Comparison of ENCODE assay signal across 24 cellular contexts in genomic region chr10:77248104-77248503, GRCh38.
A peak's percentile ranks its signal among the peaks of the same experiment; 100 is the strongest.
DNase-seq lines count a peak whose midpoint lies in the region; ATAC-seq and TF ChIP-seq lines count a peak whose summit lies in the region.
"Had no signal": no experiment of that assay in that cellular context is flagged by ENCODE, and none has a peak within 500 bp of the region (broad histone marks: within the 10 kb centered on the region; RNA-seq: fewer than 3 reads in every experiment).

No MANE protein-coding gene starts in this region.

- H4K20me1 ChIP-seq in GM23338 (replicated peaks; ENCODE audit: insufficient read depth) (no peaks in the 10 kb centered on the region), smooth muscle cell (ENCODE audit: low read depth) (no peaks in the 10 kb centered on the region)

- H3K9me3 Mint-ChIP-seq in GM23338 (no peaks in the 10 kb centered on the region), chondrocyte (ENCODE audit: low read depth) (no peaks in the 10 kb centered on the region)
- H3K9me3 Mint-ChIP-seq: activated naive CD4-positive, alpha-beta T cell treated with anti-CD3 and anti-CD28 coated beads, Interleukin-2, amount 10 ng/mL, durations not matched to agents 7 days and 5 days; activated T-cell treated with anti-CD3 and anti-CD28 coated beads, Interleukin-2, amount 50 U/mL, for 72 hours; CD8-positive, alpha-beta T cell; natural killer cell; stimulated activated naive CD8-positive, alpha-beta T cell treated with anti-CD3 and anti-CD28 coated beads, Interleukin-15, Interleukin-2, amounts not matched to agents 100 ng/mL and 50 ng/mL, for 24 hours had no signal

- H3K27me3 ChIP-seq in GM23338 (ENCODE audit: insufficient read depth) (no peaks in the 10 kb centered on the region), mesendoderm (ENCODE audit: insufficient read depth, low read length, poor library complexity) (no peaks in the 10 kb centered on the region), smooth muscle cell (ENCODE audit: low read depth) (no peaks in the 10 kb centered on the region), Peyer's patch (no peaks in the 10 kb centered on the region)
- H3K27me3 ChIP-seq: upper lobe of right lung had no signal

- H3K27ac ChIP-seq in GM23338 (ENCODE audit: low read depth) (no peak overlapping the region), mesendoderm (ENCODE audit: low read depth, low read length) (no peak overlapping the region), smooth muscle cell (ENCODE audit: low read depth) (peak overlapping the region; percentile 64), Peyer's patch (no peak overlapping the region)
- H3K27ac ChIP-seq: A549, parathyroid adenoma, upper lobe of right lung had no signal

- H3F3A ChIP-seq in GM23338 (replicated peaks; ENCODE audit: low read depth) (no peaks in the 10 kb centered on the region), smooth muscle cell (ENCODE audit: low read depth) (peaks cover 49% of the 10 kb centered on the region)

- H2AFZ ChIP-seq in GM23338 (no peak overlapping the region), smooth muscle cell (ENCODE audit: low read depth) (no peak overlapping the region)
- H2AFZ ChIP-seq: parathyroid adenoma had no signal

- H2BK15ac ChIP-seq in mesendoderm (replicated peaks; ENCODE audit: low read depth), result no peak overlapping the region

- H3K4ac ChIP-seq in mesendoderm (ENCODE audit: low read depth, low read length), result no peak overlapping the region

- DNase-seq in GM23338 (ENCODE audit: low spot score) (peak; percentile 71), chondrocyte (ENCODE audit: low spot score) (no peak), mesendoderm (peak; percentile 86), smooth muscle cell (lab: John Stamatoyannopoulos, UW; ENCODE audit: unreplicated experiment) (no peak), dermis blood vessel endothelial cell (no peak), HEK293T (ENCODE audit: extremely low spot score) (no peak), Peyer's patch (no peak)
- DNase-seq: activated CD4-positive, alpha-beta T cell treated with anti-CD3 and anti-CD28 coated beads for 4 hours; activated naive CD4-positive, alpha-beta T cell treated with anti-CD3 and anti-CD28 coated beads, Interleukin-2, amount 10 ng/mL, durations not matched to agents 7 days and 5 days; activated T-cell treated with anti-CD3 and anti-CD28 coated beads, Interleukin-2, amount 50 U/mL, for 72 hours; CD8-positive, alpha-beta T cell; GOT3; heart left ventricle; Karpas-422; natural killer cell; NCI-H187; NCI-H526 treated with DMSO at 0.1 percent for 48 hours; right cardiac atrium; T-helper 17 cell; upper lobe of right lung had no signal

- no peak overlapping the region for H3K56ac ChIP-seq in mesendoderm (ENCODE audit: low read length)

- H3K9me3 ChIP-seq in smooth muscle cell (replicated peaks; ENCODE audit: low read depth), result no peaks in the 10 kb centered on the region
- no peaks in the 10 kb centered on the region for H3K9me3 ChIP-seq in Peyer's patch
- H3K9me3 ChIP-seq: A549, heart left ventricle, upper lobe of right lung had no signal

- no peak for TF ChIP-seq POLR2A in Peyer's patch (IDR thresholded peaks at IDR 0.05)

- H3K9ac ChIP-seq in mesendoderm (ENCODE audit: low read length) (no peak overlapping the region), smooth muscle cell (ENCODE audit: low read depth) (no peak overlapping the region)
- H3K9ac ChIP-seq: parathyroid adenoma had no signal

- no peaks in the 10 kb centered on the region for H3K79me1 ChIP-seq in mesendoderm (ENCODE audit: low read length)

- H4K5ac ChIP-seq in mesendoderm (ENCODE audit: low read length), result no peak overlapping the region

- no peak for TF ChIP-seq CTCF in GM23338 (conservative IDR thresholded peaks at IDR 0.05; ENCODE audit: low read depth in 2 of 2)
- no peak for TF ChIP-seq CTCF in chondrocyte (IDR thresholded peaks at IDR 0.05)
- TF ChIP-seq CTCF in smooth muscle cell (IDR thresholded peaks at IDR 0.05; ENCODE audit: borderline replicate concordance, insufficient read depth, poor library complexity, severe bottlenecking), result no peak
- no peak for TF ChIP-seq CTCF in Peyer's patch (IDR thresholded peaks at IDR 0.05)

- no peaks in the 10 kb centered on the region for H3K9me2 ChIP-seq in GM23338 (ENCODE audit: insufficient read depth)

- H2AK5ac ChIP-seq in mesendoderm (ENCODE audit: low read length), result peak overlapping the region; percentile 14

- H3K36me3 Mint-ChIP-seq in GM23338 (ENCODE audit: low read depth), result no peaks in the 10 kb centered on the region
- peaks cover 2% of the 10 kb centered on the region for H3K36me3 Mint-ChIP-seq in chondrocyte (ENCODE audit: low read depth)
- H3K36me3 Mint-ChIP-seq: activated naive CD4-positive, alpha-beta T cell treated with anti-CD3 and anti-CD28 coated beads, Interleukin-2, amount 10 ng/mL, durations not matched to agents 7 days and 5 days; CD8-positive, alpha-beta T cell; natural killer cell had no signal

- POLR2A ChIA-PET in HEK293T (lab: Yijun Ruan, JAX), result no interaction called here

- no peaks in the 10 kb centered on the region for H3K36me3 ChIP-seq in GM23338 (ENCODE audit: insufficient read depth)
- no peaks in the 10 kb centered on the region for H3K36me3 ChIP-seq in mesendoderm (ENCODE audit: control insufficient read depth, insufficient read depth, low read length)
- H3K36me3 ChIP-seq in smooth muscle cell (ENCODE audit: low read depth), result no peaks in the 10 kb centered on the region
- no peaks in the 10 kb centered on the region for H3K36me3 ChIP-seq in Peyer's patch
- H3K36me3 ChIP-seq: heart left ventricle, upper lobe of right lung had no signal

- no peak overlapping the region for H2BK5ac ChIP-seq in mesendoderm (ENCODE audit: low read length)

- H4K8ac ChIP-seq in mesendoderm (ENCODE audit: low read depth, low read length), result no peak overlapping the region

- peak overlapping the region; percentile 76 for H3K18ac ChIP-seq in mesendoderm (ENCODE audit: low read length)

- no peak overlapping the region for H3K4me2 ChIP-seq in GM23338
- H3K4me2 ChIP-seq in mesendoderm (ENCODE audit: low read length), result no peak overlapping the region
- peak overlapping the region; percentile 74 for H3K4me2 ChIP-seq in smooth muscle cell
- H3K4me2 ChIP-seq: A549 had no signal

- H3K79me2 ChIP-seq in GM23338 (replicated peaks; ENCODE audit: insufficient read depth) (no peaks in the 10 kb centered on the region), mesendoderm (ENCODE audit: control insufficient read depth, insufficient read depth, low read length) (no peaks in the 10 kb centered on the region), smooth muscle cell (ENCODE audit: low read depth) (no peaks in the 10 kb centered on the region)
- H3K79me2 ChIP-seq: parathyroid adenoma had no signal

- H3K23ac ChIP-seq in mesendoderm (ENCODE audit: low read length), result no peak overlapping the region

- H3K4me1 Mint-ChIP-seq in GM23338 (peaks cover 4% of the 10 kb centered on the region), chondrocyte (ENCODE audit: low read depth) (peaks cover 57% of the 10 kb centered on the region)
- H3K4me1 Mint-ChIP-seq: activated naive CD4-positive, alpha-beta T cell treated with anti-CD3 and anti-CD28 coated beads, Interleukin-2, amount 10 ng/mL, durations not matched to agents 7 days and 5 days; T-helper 17 cell had no signal

- H3K27me3 Mint-ChIP-seq in GM23338 (ENCODE audit: insufficient read depth, low read depth, poor library complexity), result peaks cover 2% of the 10 kb centered on the region
- H3K27me3 Mint-ChIP-seq in chondrocyte (ENCODE audit: low read depth), result no peaks in the 10 kb centered on the region
- H3K27me3 Mint-ChIP-seq: activated naive CD4-positive, alpha-beta T cell treated with anti-CD3 and anti-CD28 coated beads, Interleukin-2, amount 10 ng/mL, durations not matched to agents 7 days and 5 days; stimulated activated naive CD8-positive, alpha-beta T cell treated with anti-CD3 and anti-CD28 coated beads, Interleukin-15, Interleukin-2, amounts not matched to agents 100 ng/mL and 50 ng/mL, for 24 hours had no signal

- CTCF ChIA-PET in HEK293T (lab: Yijun Ruan, JAX), result interaction anchor here (0.5 to 0.9 kb wide), 2 partner anchors 257 to 464 kb away, joined by 3 read pairs; no protein-coding TSS in a partner anchor

- peak overlapping the region; percentile 50 for H2BK120ac ChIP-seq in mesendoderm (ENCODE audit: low read depth, low read length)

- H3K27ac Mint-ChIP-seq in GM23338, result no peak overlapping the region
- H3K27ac Mint-ChIP-seq in chondrocyte (ENCODE audit: unreplicated experiment), result peak overlapping the region; percentile 3
- H3K27ac Mint-ChIP-seq: activated naive CD4-positive, alpha-beta T cell treated with anti-CD3 and anti-CD28 coated beads, Interleukin-2, amount 10 ng/mL, durations not matched to agents 7 days and 5 days; activated T-cell treated with anti-CD3 and anti-CD28 coated beads, Interleukin-2, amount 50 U/mL, for 72 hours; CD8-positive, alpha-beta T cell; natural killer cell; stimulated activated naive CD8-positive, alpha-beta T cell treated with anti-CD3 and anti-CD28 coated beads, Interleukin-15, Interleukin-2, amounts not matched to agents 100 ng/mL and 50 ng/mL, for 24 hours; T-helper 17 cell had no signal

- no peaks in the 10 kb centered on the region; the same call in 1 of the 2 replicates for H3K4me1 ChIP-seq in GM23338 (ENCODE audit: insufficient read depth)
- peaks cover 18% of the 10 kb centered on the region for H3K4me1 ChIP-seq in mesendoderm (ENCODE audit: control insufficient read depth, low read depth, low read length)
- H3K4me1 ChIP-seq in smooth muscle cell (ENCODE audit: low read depth), result peaks cover 13% of the 10 kb centered on the region
- peaks cover 0 to 20% (median 0%) of the 10 kb centered on the region in 4 donors for H3K4me1 ChIP-seq in Peyer's patch
- H3K4me1 ChIP-seq: parathyroid adenoma had no signal

- no CpG with 5 or more reads among the region's 3 CpGs for whole genome bisulfite sequencing in mesendoderm (ENCODE audit: extremely low coverage, insufficient coverage, low lambda C conversion rate)
- 39% methylated on average over 3 of the region's 3 CpGs for WGBS in smooth muscle cell (ENCODE audit: low lambda C conversion rate)

- H3K4me3 Mint-ChIP-seq in GM23338 (no peak overlapping the region), chondrocyte (ENCODE audit: unreplicated experiment) (no peak overlapping the region)
- H3K4me3 Mint-ChIP-seq: activated naive CD4-positive, alpha-beta T cell treated with anti-CD3 and anti-CD28 coated beads, Interleukin-2, amount 10 ng/mL, durations not matched to agents 7 days and 5 days; activated T-cell treated with anti-CD3 and anti-CD28 coated beads, Interleukin-2, amount 50 U/mL, for 72 hours; CD8-positive, alpha-beta T cell; natural killer cell; stimulated activated naive CD8-positive, alpha-beta T cell treated with anti-CD3 and anti-CD28 coated beads, Interleukin-15, Interleukin-2, amounts not matched to agents 100 ng/mL and 50 ng/mL, for 24 hours; T-helper 17 cell had no signal

- peak; percentile 68 for ATAC-seq in GM23338
- ATAC-seq in activated CD4-positive, CD25-positive, alpha-beta regulatory T cell treated with anti-CD3 and anti-CD28 coated beads, Interleukin-2, amount 50 U/mL, for 24 hours, result no peak
- ATAC-seq: A549; activated T-cell treated with anti-CD3 and anti-CD28 coated beads, Interleukin-2, amount 50 U/mL, for 72 hours; CD8-positive, alpha-beta T cell; heart left ventricle; T-helper 17 cell had no signal

- H3K4me3 ChIP-seq in GM23338 (no peak overlapping the region), mesendoderm (ENCODE audit: low read length) (no peak overlapping the region), smooth muscle cell (no peak overlapping the region), Peyer's patch (no peak overlapping the region)
- H3K4me3 ChIP-seq: A549, heart left ventricle, upper lobe of right lung had no signal

Comparison
In these comparisons a context has a peak if more than half of its experiments do, and no peak if none do; other contexts are left out.
1. DNase-seq: peak in GM23338 (single experiment) and mesendoderm (single experiment); none in chondrocyte (single experiment), smooth muscle cell (single experiment), dermis blood vessel endothelial cell (single experiment), HEK293T (single experiment) and Peyer's patch (0 of 3).